In genomic region chrX:137194164-137194563, GRCh38 we compare ENCODE assay signal across 9 cellular contexts.
DNase-seq lines count a peak whose midpoint lies in the region; ATAC-seq and TF ChIP-seq lines count a peak whose summit lies in the region.
"Had no signal": no experiment of that assay in that cellular context is flagged by ENCODE, and none has a peak within 500 bp of the region (broad histone marks: within the 10 kb centered on the region; RNA-seq: fewer than 3 reads in every experiment).

No MANE protein-coding gene starts in this region.

- DNase-seq in activated CD4-positive, alpha-beta T cell treated with anti-CD3 and anti-CD28 coated beads for 36 hours = peak; percentile 55
- no peak for DNase-seq in activated CD4-positive, alpha-beta T cell treated with anti-CD3 and anti-CD28 coated beads for 1 hour
- DNase-seq in NT2/D1 (ENCODE audit: low read depth, low spot score) (peak; percentile 22), choroid plexus epithelial cell (ENCODE audit: low read depth) (peak; percentile 24), progenitor cell of endocrine pancreas (ENCODE audit: low spot score, unreplicated experiment) (peak; percentile 15), T1000 (lab: John Stamatoyannopoulos, UW) (no peak), GM19238 (ENCODE audit: insufficient read length, low spot score) (no peak)

- intact Hi-C loops in activated CD4-positive, alpha-beta T cell treated with anti-CD3 and anti-CD28 coated beads for 36 hours (cut with DNase I, micrococcal nuclease) = loop anchor here (1.0 to 5.0 kb wide), 2 partner anchors 142 to 239 kb away; no protein-coding TSS in a partner anchor

- peak; percentile 64 for ATAC-seq in activated CD4-positive, alpha-beta T cell treated with anti-CD3 and anti-CD28 coated beads for 36 hours
- peak; percentile 45 for ATAC-seq in HG02678 (IDR thresholded peaks at IDR 0.05; ENCODE audit: unreplicated experiment)

- no peaks in the 10 kb centered on the region for H3K4me1 ChIP-seq in NT2/D1 (ENCODE audit: insufficient read depth, insufficient read length)

- no peak overlapping the region for H3K4me3 Mint-ChIP-seq in activated CD4-positive, alpha-beta T cell treated with anti-CD3 and anti-CD28 coated beads for 36 hours
- no peak overlapping the region for H3K4me3 Mint-ChIP-seq in progenitor cell of endocrine pancreas (ENCODE audit: low read depth)
- H3K4me3 Mint-ChIP-seq: natural killer cell treated with Interleukin-12 subunit alpha and Interleukin-12 subunit beta and Interleukin-15 and Interleukin-18, amount 100 ng/mL, for 72 hours had no signal

- H3K9me3 Mint-ChIP-seq in activated CD4-positive, alpha-beta T cell treated with anti-CD3 and anti-CD28 coated beads for 36 hours (ENCODE audit: low read depth) = no peaks in the 10 kb centered on the region
- H3K9me3 Mint-ChIP-seq in progenitor cell of endocrine pancreas (ENCODE audit: low read depth) = peaks cover 21% of the 10 kb centered on the region
- H3K9me3 Mint-ChIP-seq: natural killer cell treated with Interleukin-12 subunit alpha and Interleukin-12 subunit beta and Interleukin-15 and Interleukin-18, amount 100 ng/mL, for 72 hours had no signal

- H3K27me3 ChIP-seq in NT2/D1 (ENCODE audit: insufficient read depth, insufficient read length) = no peaks in the 10 kb centered on the region

- peaks cover 7% of the 10 kb centered on the region for H3K4me1 Mint-ChIP-seq in activated CD4-positive, alpha-beta T cell treated with anti-CD3 and anti-CD28 coated beads for 36 hours
- no peaks in the 10 kb centered on the region for H3K4me1 Mint-ChIP-seq in progenitor cell of endocrine pancreas (ENCODE audit: low read depth)

- H3K36me3 ChIP-seq in NT2/D1 (ENCODE audit: insufficient read depth, insufficient read length, low read length) = no peaks in the 10 kb centered on the region

- no peaks in the 10 kb centered on the region for H3K9me3 ChIP-seq in NT2/D1 (ENCODE audit: insufficient read depth, low read length)

- POLR2A ChIA-PET in activated CD4-positive, alpha-beta T cell treated with anti-CD3 and anti-CD28 coated beads for 36 hours (lab: Charles Lee) = no interaction called here

- no peak overlapping the region for H3K27ac Mint-ChIP-seq in activated CD4-positive, alpha-beta T cell treated with anti-CD3 and anti-CD28 coated beads for 36 hours
- H3K27ac Mint-ChIP-seq in progenitor cell of endocrine pancreas = no peak overlapping the region
- H3K27ac Mint-ChIP-seq: natural killer cell treated with Interleukin-12 subunit alpha and Interleukin-12 subunit beta and Interleukin-15 and Interleukin-18, amount 100 ng/mL, for 72 hours had no signal

- no peak overlapping the region for H3K9ac ChIP-seq in NT2/D1 (ENCODE audit: insufficient read length, low read depth)

- H3K36me3 Mint-ChIP-seq in activated CD4-positive, alpha-beta T cell treated with anti-CD3 and anti-CD28 coated beads for 36 hours (ENCODE audit: low read depth) = no peaks in the 10 kb centered on the region
- peaks cover 1% of the 10 kb centered on the region for H3K36me3 Mint-ChIP-seq in progenitor cell of endocrine pancreas (ENCODE audit: insufficient read depth)
- H3K36me3 Mint-ChIP-seq: natural killer cell treated with Interleukin-12 subunit alpha and Interleukin-12 subunit beta and Interleukin-15 and Interleukin-18, amount 100 ng/mL, for 72 hours had no signal

- TF ChIP-seq CTCF in choroid plexus epithelial cell (conservative IDR thresholded peaks at IDR 0.05; ENCODE audit: low read depth, low read length) (peak; percentile 44), progenitor cell of endocrine pancreas (IDR thresholded peaks at IDR 0.05; ENCODE audit: unreplicated experiment) (peak; percentile 62)

- CTCF ChIA-PET in activated CD4-positive, alpha-beta T cell treated with anti-CD3 and anti-CD28 coated beads for 36 hours (lab: Charles Lee) = interaction anchor here (0.6 to 3.0 kb wide), 12 partner anchors 8 to 237 kb away, joined by 3 to 10 read pairs (median 4); no protein-coding TSS in a partner anchor

- peaks cover 2% of the 10 kb centered on the region for H3K27me3 Mint-ChIP-seq in activated CD4-positive, alpha-beta T cell treated with anti-CD3 and anti-CD28 coated beads for 36 hours
- no peaks in the 10 kb centered on the region for H3K27me3 Mint-ChIP-seq in progenitor cell of endocrine pancreas

- no peak overlapping the region for H3K4me3 ChIP-seq in NT2/D1 (ENCODE audit: insufficient read length, low read depth)
- no peak overlapping the region for H3K4me3 ChIP-seq in choroid plexus epithelial cell (ENCODE audit: low read depth, low read length)

Comparison
In these comparisons a context has a peak if more than half of its experiments do, and no peak if none do; other contexts are left out.
1. DNase-seq: peak in activated CD4-positive, alpha-beta T cell treated with anti-CD3 and anti-CD28 coated beads for 36 hours (single experiment), NT2/D1 (single experiment), choroid plexus epithelial cell (single experiment) and progenitor cell of endocrine pancreas (single experiment); none in activated CD4-positive, alpha-beta T cell treated with anti-CD3 and anti-CD28 coated beads for 1 hour (single experiment), T1000 (single experiment) and GM19238 (single experiment).